Comparison of ENCODE assay signal across 13 cellular contexts in genomic region chr4:108861339-108861738, GRCh38.
DNase-seq lines count a peak whose midpoint lies in the region; ATAC-seq and TF ChIP-seq lines count a peak whose summit lies in the region.
"Had no signal": no experiment of that assay in that cellular context is flagged by ENCODE, and none has a peak within 500 bp of the region (broad histone marks: within the 10 kb centered on the region; RNA-seq: fewer than 3 reads in every experiment).

No MANE protein-coding gene starts in this region.

- 48 to 59% (median 52%) methylated on average over 2 of the region's 2 CpGs for WGBS in adrenal gland, 4 donors
- WGBS in tibial nerve, 2 donors, result 55 to 61% methylated on average over 2 of the region's 2 CpGs

- TF ChIP-seq POLR2A in adrenal gland (IDR thresholded peaks at IDR 0.05) (no peak), tibial nerve (IDR thresholded peaks at IDR 0.05) (no peak)

- no peak for TF ChIP-seq EP300 in tibial nerve (IDR thresholded peaks at IDR 0.05)

- H3K27ac ChIP-seq in right atrium auricular region (no peak overlapping the region), adrenal gland (no peak overlapping the region), tibial nerve (no peak overlapping the region)
- H3K27ac ChIP-seq: dorsolateral prefrontal cortex, ovary had no signal

- H3K4me1 ChIP-seq in right atrium auricular region, result no peaks in the 10 kb centered on the region
- no peaks in the 10 kb centered on the region for H3K4me1 ChIP-seq in adrenal gland (replicated peaks in 1 of 2)
- no peaks in the 10 kb centered on the region for H3K4me1 ChIP-seq in tibial nerve

- peak; percentile 35 for DNase-seq in left ventricle myocardium superior
- DNase-seq in right atrium auricular region (ENCODE audit: low spot score), result no peak
- peak in 6 of 7 donors; percentile 6 to 37 (median 26) for DNase-seq in adrenal gland
- peak; percentile 73 for DNase-seq in iPS-NIHi7 (ENCODE audit: extremely low spot score)
- no peak for DNase-seq in MV-4-11 (lab: John Stamatoyannopoulos, UW)
- DNase-seq in AG08396 (ENCODE audit: low spot score), result no peak
- no peak for DNase-seq in tibial nerve (ENCODE audit: low spot score in 2 of 2)
- DNase-seq: dorsolateral prefrontal cortex; mesenchymal stem cell; ovary; stimulated activated CD4-positive, alpha-beta T cell treated with anti-CD3 and anti-CD28 coated beads, Interleukin-2, amount 100 ng/mL, for 24 hours; stimulated activated naive CD4-positive, alpha-beta T cell had no signal

- H3K36me3 ChIP-seq in right atrium auricular region (no peaks in the 10 kb centered on the region), adrenal gland (replicated peaks in 1 of 2) (no peaks in the 10 kb centered on the region), tibial nerve (no peaks in the 10 kb centered on the region)
- H3K36me3 ChIP-seq: ovary had no signal

- H3K4me3 ChIP-seq in right atrium auricular region (no peak overlapping the region), adrenal gland (no peak overlapping the region), tibial nerve (no peak overlapping the region)
- H3K4me3 ChIP-seq: dorsolateral prefrontal cortex, ovary had no signal

- intact Hi-C loops in left ventricle myocardium superior (cut with micrococcal nuclease), result no loop called here
- intact Hi-C loops in adrenal gland (cut with DNase I), result no loop called here

- H3K9me3 ChIP-seq in right atrium auricular region, result peaks cover 0 to 2% of the 10 kb centered on the region in 2 donors
- no peaks in the 10 kb centered on the region for H3K9me3 ChIP-seq in adrenal gland (replicated peaks in 1 of 3)
- H3K9me3 ChIP-seq in tibial nerve, result no peaks in the 10 kb centered on the region
- H3K9me3 ChIP-seq: ovary had no signal

- TF ChIP-seq CTCF in right atrium auricular region (IDR thresholded peaks at IDR 0.05) (no peak), adrenal gland (IDR thresholded peaks at IDR 0.05) (no peak), tibial nerve (IDR thresholded peaks at IDR 0.05) (no peak)

- ATAC-seq in left ventricle myocardium superior (peak; percentile 22), HG03565 (IDR thresholded peaks at IDR 0.05; ENCODE audit: unreplicated experiment) (no peak)

- H3K27me3 ChIP-seq in right atrium auricular region (no peaks in the 10 kb centered on the region), adrenal gland (no peaks in the 10 kb centered on the region), tibial nerve (no peaks in the 10 kb centered on the region)
- H3K27me3 ChIP-seq: ovary had no signal

Comparison
In these comparisons a context has a peak if more than half of its experiments do, and no peak if none do; other contexts are left out.
1. DNase-seq: peak in left ventricle myocardium superior (single experiment), adrenal gland (6 of 7) and iPS-NIHi7 (single experiment); none in right atrium auricular region (single experiment), MV-4-11 (single experiment), AG08396 (single experiment) and tibial nerve (0 of 2).